ENCODE assay signal across 29 cellular contexts in genomic region chr9:28762167-28762566, GRCh38.
"Had no signal": no experiment of that assay in that cellular context is flagged by ENCODE, and none has a peak within 500 bp of the region (broad histone marks: within the 10 kb centered on the region; RNA-seq: fewer than 3 reads in every experiment).

No MANE protein-coding gene starts in this region.

- H3K4me1 Mint-ChIP-seq: nephron; stimulated activated effector memory CD8-positive, alpha-beta T cell treated with anti-CD3 and anti-CD28 coated beads, Interleukin-12 subunit alpha, Interleukin-12 subunit beta, amount 100 ng/mL, for 72 hours had no signal

- H3K27me3 Mint-ChIP-seq: activated naive CD8-positive, alpha-beta T cell; stimulated activated naive CD8-positive, alpha-beta T cell treated with anti-CD3 and anti-CD28 coated beads, Interleukin-15, Interleukin-2, amounts not matched to agents 100 ng/mL and 50 ng/mL, for 24 hours had no signal

- H3K27ac Mint-ChIP-seq: activated naive CD8-positive, alpha-beta T cell; nephron; stimulated activated effector memory CD8-positive, alpha-beta T cell treated with anti-CD3 and anti-CD28 coated beads, Interleukin-12 subunit alpha, Interleukin-12 subunit beta, amount 100 ng/mL, for 72 hours; stimulated activated naive CD8-positive, alpha-beta T cell treated with anti-CD3 and anti-CD28 coated beads, Interleukin-15, Interleukin-2, amounts not matched to agents 100 ng/mL and 50 ng/mL, for 24 hours had no signal

- H3K36me3 Mint-ChIP-seq: activated naive CD8-positive, alpha-beta T cell; stimulated activated effector memory CD8-positive, alpha-beta T cell treated with anti-CD3 and anti-CD28 coated beads, Interleukin-12 subunit alpha, Interleukin-12 subunit beta, amount 100 ng/mL, for 72 hours had no signal

- DNase-seq: activated CD4-positive, alpha-beta T cell treated with anti-CD3 and anti-CD28 coated beads for 4 hours; activated CD4-positive, alpha-beta T cell treated with anti-CD3 and anti-CD28 coated beads, Interleukin-2, amount 50 U/mL, for 4 hours; activated effector memory CD4-positive, alpha-beta T cell treated with Interleukin-2 at 50 U/mL for 16 hours; activated naive CD4-positive, alpha-beta T cell treated with Interleukin-2 at 50 U/mL for 16 hours; adrenal gland; aorta; body of pancreas; cerebellar nuclear complex; colonic mucosa; effector CD8-positive, alpha-beta T cell; erythroblast; left cardiac atrium; left ventricle myocardium superior; retina; stimulated activated CD4-positive, alpha-beta T cell treated with anti-CD3 and anti-CD28 coated beads, Interleukin-12 subunit alpha, Interleukin-12 subunit beta, amount 100 ng/mL, for 4 hours; stimulated activated CD4-positive, alpha-beta T cell treated with anti-CD3 and anti-CD28 coated beads, Interleukin-4, amount 100 ng/mL, for 24 hours; trophoblast cell; uterus had no signal

- H3K4me1 ChIP-seq: adrenal gland, body of pancreas, colonic mucosa, gastroesophageal sphincter, prostate gland, uterus had no signal

- H3K9me3 ChIP-seq: body of pancreas, colonic mucosa, gastroesophageal sphincter, neutrophil, prostate gland, thoracic aorta, uterus had no signal

- H3K4me3 Mint-ChIP-seq: activated naive CD8-positive, alpha-beta T cell; nephron; stimulated activated effector memory CD8-positive, alpha-beta T cell treated with anti-CD3 and anti-CD28 coated beads, Interleukin-12 subunit alpha, Interleukin-12 subunit beta, amount 100 ng/mL, for 72 hours; stimulated activated naive CD8-positive, alpha-beta T cell treated with anti-CD3 and anti-CD28 coated beads, Interleukin-15, Interleukin-2, amounts not matched to agents 100 ng/mL and 50 ng/mL, for 24 hours had no signal

- ATAC-seq: body of pancreas; gastroesophageal sphincter; left cardiac atrium; left ventricle myocardium superior; sciatic nerve; stimulated activated effector memory CD8-positive, alpha-beta T cell treated with anti-CD3 and anti-CD28 coated beads, Interleukin-12 subunit alpha, Interleukin-12 subunit beta, amount 100 ng/mL, for 72 hours had no signal

- H3K4me2 ChIP-seq: hepatocyte had no signal

- H3K36me3 ChIP-seq: adrenal gland, colonic mucosa, gastroesophageal sphincter, neutrophil, prostate gland, thoracic aorta, uterus had no signal

- H3K4me3 ChIP-seq: adrenal gland, body of pancreas, colonic mucosa, gastroesophageal sphincter, hepatocyte, prostate gland, skin epidermis, thoracic aorta, uterus had no signal

- H3K27me3 ChIP-seq: adrenal gland, body of pancreas, colonic mucosa, gastroesophageal sphincter, hepatocyte, neutrophil, uterus had no signal

- H3K27ac ChIP-seq: adrenal gland, body of pancreas, colonic mucosa, gastroesophageal sphincter, hepatocyte, neutrophil, prostate gland, skin epidermis, thoracic aorta, uterus had no signal
